In genomic region chr14:35637269-35637668, GRCh38 we compare ENCODE assay signal across 11 cellular contexts.
"Had no signal": no experiment of that assay in that cellular context is flagged by ENCODE, and none has a peak within 500 bp of the region (broad histone marks: within the 10 kb centered on the region; RNA-seq: fewer than 3 reads in every experiment).

No MANE protein-coding gene starts in this region.

- H3K36me3 ChIP-seq: HAP-1 had no signal

- DNase-seq: GM23248, GOT3, H7, H9, HCEC 1CT, HFFc6 had no signal

- H2AFZ ChIP-seq: GM23248, GM23338 had no signal

- H3K27ac ChIP-seq: GM23248 had no signal

- ATAC-seq: GM23338, HCT116 had no signal

- H3K4me2 ChIP-seq: GM23338 had no signal

- FAIRE-seq: H1, H54 had no signal

- H3K9ac ChIP-seq: GM23248 had no signal

- H3K4me3 ChIP-seq: GM23248, GM23338, HAP-1 had no signal
